ENCODE assay signal across 14 cellular contexts in the genomic region with DNA sequence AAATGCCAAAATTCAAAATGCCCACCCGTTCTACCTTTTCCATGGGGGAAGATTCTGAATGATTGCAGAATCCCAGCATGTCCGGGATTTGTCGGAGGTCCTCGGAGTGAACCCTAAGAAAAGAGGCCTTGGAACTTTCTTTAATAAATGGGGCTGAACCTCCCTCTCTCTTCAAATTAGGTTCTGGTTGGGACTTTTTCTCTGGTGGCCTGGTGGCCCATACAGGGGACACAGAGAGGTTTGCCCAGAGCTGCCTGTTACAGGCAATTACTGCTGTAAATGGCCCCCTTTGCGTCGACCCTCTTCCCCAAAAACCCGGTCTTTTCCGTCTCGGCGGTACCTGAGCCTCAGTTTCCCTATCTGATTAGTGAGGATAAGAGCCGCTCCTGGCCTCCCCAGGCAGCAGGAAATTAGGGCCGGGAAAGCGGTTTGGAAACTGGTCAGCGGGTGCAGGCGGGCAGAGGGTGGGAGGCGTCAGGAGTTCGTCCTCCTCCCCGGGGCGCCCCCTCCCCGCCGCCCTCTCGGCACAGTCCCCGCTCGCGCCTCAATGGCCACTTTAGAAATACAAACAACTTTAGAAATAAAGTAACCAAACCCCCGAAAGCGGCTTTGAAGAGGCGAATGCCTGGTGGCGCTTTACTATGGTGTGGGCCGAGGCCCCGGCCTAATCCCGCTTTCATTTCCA. TPM values are rescaled to one million over a fixed set of nuclear protein-coding genes. Genes with fewer than 3 reads are reported as not detected.
A peak's percentile ranks its signal among the peaks of the same experiment; 100 is the strongest.
DNase-seq lines count a peak whose midpoint lies in the region; ATAC-seq, FAIRE-seq and TF ChIP-seq lines count a peak whose summit lies in the region.
"Had no signal": no experiment of that assay in that cellular context is flagged by ENCODE, and none has a peak within 500 bp of the region (broad histone marks: within the 10 kb centered on the region; RNA-seq: fewer than 3 reads in every experiment).

No MANE protein-coding gene starts in this region.

- no peak overlapping the region for H3K27ac ChIP-seq in CD8-positive, alpha-beta T cell (ENCODE audit: low read depth, low read length)
- no peak overlapping the region for H3K27ac ChIP-seq in GM23338 (ENCODE audit: low read depth)
- H3K27ac ChIP-seq in endothelial cell of umbilical vein (ENCODE audit: insufficient read depth, low read depth, low read length): no peak overlapping the region
- no peak overlapping the region for H3K27ac ChIP-seq in parathyroid adenoma

- H2AFZ ChIP-seq in GM23338 (no peak overlapping the region; the same call in 1 of the 2 replicates), endothelial cell of umbilical vein (ENCODE audit: low read depth, low read length) (no peak overlapping the region), parathyroid adenoma (no peak overlapping the region)

- H3K27me3 ChIP-seq in CD8-positive, alpha-beta T cell (ENCODE audit: insufficient read depth, low read length): peaks cover 52% of the 10 kb centered on the region
- peaks cover 99% of the 10 kb centered on the region for H3K27me3 ChIP-seq in GM23338 (ENCODE audit: insufficient read depth)
- peaks cover 67 to 74% of the 10 kb centered on the region in 2 experiments for H3K27me3 ChIP-seq in endothelial cell of umbilical vein (ENCODE audit: control insufficient read depth in 2 of 2, insufficient read depth in 2 of 2, low read length in 2 of 2)
- peaks cover 28% of the 10 kb centered on the region for H3K27me3 ChIP-seq in parathyroid adenoma (ENCODE audit: control insufficient read depth, insufficient read depth, low read length)

- H4K20me1 ChIP-seq in GM23338 (replicated peaks; ENCODE audit: insufficient read depth): peaks cover 18% of the 10 kb centered on the region
- H4K20me1 ChIP-seq in endothelial cell of umbilical vein (replicated peaks; ENCODE audit: control insufficient read depth, extremely low read depth, insufficient read depth, low read length): no peaks in the 10 kb centered on the region

- H3K4me2 ChIP-seq in GM23338 (peak overlapping the region; percentile 81), endothelial cell of umbilical vein (ENCODE audit: insufficient read depth, low read length) (no peak overlapping the region), parathyroid adenoma (ENCODE audit: low read length) (peak overlapping the region; percentile 53)

- peaks cover 37% of the 10 kb centered on the region for H3K4me1 ChIP-seq in CD8-positive, alpha-beta T cell (ENCODE audit: insufficient read depth, low read length)
- peaks cover 83% of the 10 kb centered on the region for H3K4me1 ChIP-seq in GM23338 (ENCODE audit: insufficient read depth)
- H3K4me1 ChIP-seq in endothelial cell of umbilical vein (ENCODE audit: control insufficient read depth, extremely low read depth, insufficient read depth, low read length): no peaks in the 10 kb centered on the region
- H3K4me1 ChIP-seq in parathyroid adenoma: no peaks in the 10 kb centered on the region

- H3F3A ChIP-seq in GM23338 (replicated peaks; ENCODE audit: low read depth): peaks cover 47% of the 10 kb centered on the region

- no peaks in the 10 kb centered on the region for H3K9me3 ChIP-seq in CD8-positive, alpha-beta T cell (ENCODE audit: low read length)
- H3K9me3 ChIP-seq in endothelial cell of umbilical vein (replicated peaks; ENCODE audit: control insufficient read depth, insufficient read depth, low read length): no peaks in the 10 kb centered on the region
- no peaks in the 10 kb centered on the region for H3K9me3 ChIP-seq in parathyroid adenoma (ENCODE audit: control insufficient read depth, low read length)

- peaks cover 62% of the 10 kb centered on the region for H3K27me3 Mint-ChIP-seq in CD8-positive, alpha-beta T cell (ENCODE audit: low read depth)
- peaks cover 96% of the 10 kb centered on the region for H3K27me3 Mint-ChIP-seq in GM23338 (ENCODE audit: insufficient read depth, low read depth, poor library complexity)

- H3K27ac Mint-ChIP-seq in CD8-positive, alpha-beta T cell: no peak overlapping the region
- no peak overlapping the region for H3K27ac Mint-ChIP-seq in GM23338
- H3K27ac Mint-ChIP-seq: activated naive CD4-positive, alpha-beta T cell treated with anti-CD3 and anti-CD28 coated beads, Interleukin-2, amount 10 ng/mL, durations not matched to agents 7 days and 5 days had no signal

- H3K36me3 ChIP-seq in CD8-positive, alpha-beta T cell (ENCODE audit: insufficient read depth, low read length): no peaks in the 10 kb centered on the region
- no peaks in the 10 kb centered on the region; the same call in 1 of the 2 replicates for H3K36me3 ChIP-seq in GM23338 (ENCODE audit: insufficient read depth)
- no peaks in the 10 kb centered on the region for H3K36me3 ChIP-seq in endothelial cell of umbilical vein (ENCODE audit: control insufficient read depth in 2 of 2, extremely low read depth in 1 of 2, insufficient read depth in 2 of 2, low read length in 2 of 2)
- H3K36me3 ChIP-seq in parathyroid adenoma (ENCODE audit: control insufficient read depth, insufficient read depth, low read length): no peaks in the 10 kb centered on the region

- POLR2A ChIA-PET in CD8-positive, alpha-beta T cell (lab: Charles Lee): no interaction called here
- POLR2A ChIA-PET in endothelial cell of umbilical vein (lab: Charles Lee): no interaction called here

- CTCF ChIA-PET in CD8-positive, alpha-beta T cell (lab: Charles Lee): interaction anchor here (1.3 to 2.2 kb wide), 4 partner anchors 8 to 49 kb away, joined by 4 to 9 read pairs (median 4); no protein-coding TSS in a partner anchor
- CTCF ChIA-PET in endothelial cell of umbilical vein (lab: Charles Lee): no interaction called here

- no TSS peak for BruUV-seq in endothelial cell of umbilical vein (replicated peaks; lab: Mats Ljungman, UMichigan)

- H3K79me2 ChIP-seq in GM23338 (replicated peaks; ENCODE audit: insufficient read depth) (no peaks in the 10 kb centered on the region), endothelial cell of umbilical vein (ENCODE audit: control insufficient read depth, insufficient read depth, low read length) (no peaks in the 10 kb centered on the region), parathyroid adenoma (no peaks in the 10 kb centered on the region)

- no peak for ATAC-seq in CD8-positive, alpha-beta T cell
- ATAC-seq in GM23338 (peak; percentile 2; the same call in 2 of the 3 replicates), HG03196 (IDR thresholded peaks at IDR 0.05; ENCODE audit: unreplicated experiment) (no peak)

- no peak for TF ChIP-seq CTCF in CD8-positive, alpha-beta T cell (IDR thresholded peaks at IDR 0.05)
- TF ChIP-seq CTCF in GM23338 (conservative IDR thresholded peaks at IDR 0.05; ENCODE audit: low read depth in 2 of 2) (no peak), endothelial cell of umbilical vein (IDR thresholded peaks at IDR 0.05; ENCODE audit: extremely low read depth in 1 of 2, insufficient read depth in 1 of 2, low read depth in 1 of 2, low read length in 2 of 2) (no peak), parathyroid adenoma (IDR thresholded peaks at IDR 0.05) (no peak)

- dilution Hi-C loops in endothelial cell of umbilical vein (cut with MboI; ENCODE audit: extremely low pct_ligation_motif_present, low sequenced_read_pairs): no loop called here

- no peaks in the 10 kb centered on the region for H3K9me1 ChIP-seq in endothelial cell of umbilical vein (replicated peaks; ENCODE audit: control insufficient read depth, extremely low read depth, insufficient read depth, low read length)

- peak overlapping the region; percentile 62 for H3K4me3 Mint-ChIP-seq in CD8-positive, alpha-beta T cell
- H3K4me3 Mint-ChIP-seq in GM23338: peak overlapping the region; percentile 47
- H3K4me3 Mint-ChIP-seq: activated naive CD4-positive, alpha-beta T cell treated with anti-CD3 and anti-CD28 coated beads, Interleukin-2, amount 10 ng/mL, durations not matched to agents 7 days and 5 days had no signal

- peaks cover 55% of the 10 kb centered on the region for H3K4me1 Mint-ChIP-seq in CD8-positive, alpha-beta T cell (ENCODE audit: low read depth)
- H3K4me1 Mint-ChIP-seq in GM23338: peaks cover 69% of the 10 kb centered on the region

- H3K9ac ChIP-seq in endothelial cell of umbilical vein (replicated peaks; ENCODE audit: extremely low read depth, insufficient read depth, low read length) (no peak overlapping the region), parathyroid adenoma (no peak overlapping the region)

- H3K36me3 Mint-ChIP-seq in CD8-positive, alpha-beta T cell: no peaks in the 10 kb centered on the region
- peaks cover 3% of the 10 kb centered on the region; the same call in 1 of the 3 replicates for H3K36me3 Mint-ChIP-seq in GM23338 (ENCODE audit: low read depth)

- intact Hi-C loops in CD8-positive, alpha-beta T cell (cut with DNase I, micrococcal nuclease): no loop called here
- intact Hi-C loops in endothelial cell of umbilical vein (cut with micrococcal nuclease): no loop called here

- no peak overlapping the region for H3K4me3 ChIP-seq in CD8-positive, alpha-beta T cell (ENCODE audit: low read depth, low read length)
- peak overlapping the region; percentile 51 for H3K4me3 ChIP-seq in GM23338
- no peak overlapping the region for H3K4me3 ChIP-seq in endothelial cell of umbilical vein (replicated peaks in 1 of 3; ENCODE audit: insufficient read depth in 1 of 3, low read depth in 1 of 3, low read length in 3 of 3)
- H3K4me3 ChIP-seq in parathyroid adenoma (ENCODE audit: low read depth, low read length): no peak overlapping the region
- H3K4me3 ChIP-seq: K562 had no signal

- DNase-seq in CD8-positive, alpha-beta T cell: no peak
- DNase-seq in GM23338 (ENCODE audit: low spot score) (no peak), endothelial cell of umbilical vein (ENCODE audit: low read depth, low spot score) (no peak), NAMALWA (ENCODE audit: low spot score) (no peak), kidney glomerular epithelial cell (lab: John Stamatoyannopoulos, UW) (no peak)
- DNase-seq in activated naive CD4-positive, alpha-beta T cell (lab: John Stamatoyannopoulos, UW): no peak
- DNase-seq: activated naive CD4-positive, alpha-beta T cell treated with anti-CD3 and anti-CD28 coated beads, Interleukin-2, amount 10 ng/mL, durations not matched to agents 7 days and 5 days; NCI-H1436; SHP77 treated with DMSO at 0.1 percent for 48 hours; small intestine had no signal

- no peak for TF ChIP-seq POLR2A in endothelial cell of umbilical vein (IDR thresholded peaks at IDR 0.05; ENCODE audit: low read depth, low read length)

- no peaks in the 10 kb centered on the region for H3K9me2 ChIP-seq in GM23338 (ENCODE audit: insufficient read depth)

- FAIRE-seq in endothelial cell of umbilical vein (lab: Jason Lieb, UNC): no peak
- FAIRE-seq: K562, small intestine had no signal

- no peaks in the 10 kb centered on the region for H3K9me3 Mint-ChIP-seq in CD8-positive, alpha-beta T cell
- H3K9me3 Mint-ChIP-seq in GM23338: peaks cover 9% of the 10 kb centered on the region; the same call in 2 of the 3 replicates
- H3K9me3 Mint-ChIP-seq: activated naive CD4-positive, alpha-beta T cell treated with anti-CD3 and anti-CD28 coated beads, Interleukin-2, amount 10 ng/mL, durations not matched to agents 7 days and 5 days had no signal

RNA-seq across cellular contexts. Expression of gene PAX7, which starts 15.6 kb away (rescaled TPM):
- not detected for total RNA-seq in CD8-positive, alpha-beta T cell
- 0.03 TPM in 1 of 2 replicates, not detected in the other for total RNA-seq in GM23338 (2014; rRNA removed; shearing (Covaris generic))
- polyA plus RNA-seq in GM23338 (2016; fragmentation: Nextera tagmentation; extraction: Ambion mirVana): not detected in 2 replicates
- total RNA-seq in endothelial cell of umbilical vein: not detected in 2 replicates
- not detected in 2 replicates for polyA plus RNA-seq in endothelial cell of umbilical vein
- not detected in 2 replicates for polyA plus RNA-seq in endothelial cell of umbilical vein (2011; cell fraction: cytosol; rRNA removed)
- not detected in 2 replicates for polyA plus RNA-seq in endothelial cell of umbilical vein (2011; cell fraction: nucleus; rRNA removed)
- not detected in 2 replicates for polyA plus RNA-seq in endothelial cell of umbilical vein (2012)
- not detected in 2 replicates for polyA minus RNA-seq in endothelial cell of umbilical vein
- not detected for polyA minus RNA-seq in endothelial cell of umbilical vein (2011; cell fraction: cytosol; rRNA and poly(A)+ RNA removed)
- not detected in 2 replicates for polyA minus RNA-seq in endothelial cell of umbilical vein (2011; cell fraction: nucleus; rRNA and poly(A)+ RNA removed)
- total RNA-seq: fibroblast of lung, K562 had no signal
- polyA plus RNA-seq: fibroblast of lung, K562 had no signal
